Comparison of ENCODE assay signal across 22 cellular contexts in genomic region chr2:240377366-240377765, GRCh38. TPM values are rescaled to one million over a fixed set of nuclear protein-coding genes. Genes with fewer than 3 reads are reported as not detected.
DNase-seq lines count a peak whose midpoint lies in the region; ATAC-seq, FAIRE-seq and TF ChIP-seq lines count a peak whose summit lies in the region.
"Had no signal": no experiment of that assay in that cellular context is flagged by ENCODE, and none has a peak within 500 bp of the region (broad histone marks: within the 10 kb centered on the region; RNA-seq: fewer than 3 reads in every experiment).

No MANE protein-coding gene starts in this region.

- peaks cover 30% of the 10 kb centered on the region for H3K4me1 ChIP-seq in astrocyte (ENCODE audit: insufficient read depth, low read length)
- H3K4me1 ChIP-seq in smooth muscle cell (ENCODE audit: low read depth) = peaks cover 2% of the 10 kb centered on the region
- peaks cover 6% of the 10 kb centered on the region for H3K4me1 ChIP-seq in mammary epithelial cell (ENCODE audit: insufficient read depth, low read length)
- peaks cover 18 to 24% of the 10 kb centered on the region in 2 donors for H3K4me1 ChIP-seq in gastrocnemius medialis

- intact Hi-C loops in mammary epithelial cell (cut with micrococcal nuclease) (no loop called here), natural killer cell (cut with micrococcal nuclease) (no loop called here), gastrocnemius medialis (cut with DNase I; ENCODE audit: low total_unique reads) (no loop called here)

- no peak for TF ChIP-seq POLR2A in gastrocnemius medialis (IDR thresholded peaks at IDR 0.05)

- H4K20me1 ChIP-seq in astrocyte (ENCODE audit: insufficient read depth, low read length) (no peaks in the 10 kb centered on the region), smooth muscle cell (ENCODE audit: low read depth) (no peaks in the 10 kb centered on the region), mammary epithelial cell (ENCODE audit: insufficient read depth, low read length) (no peaks in the 10 kb centered on the region)
- H4K20me1 ChIP-seq: BLaER1 had no signal

- peaks cover 2% of the 10 kb centered on the region; the same call in 1 of the 2 replicates for H3K27me3 Mint-ChIP-seq in HFFc6 (ENCODE audit: insufficient read depth)
- H3K27me3 Mint-ChIP-seq in astrocyte (ENCODE audit: low read depth, unreplicated experiment) = peaks cover 10% of the 10 kb centered on the region
- H3K27me3 Mint-ChIP-seq in chondrocyte (ENCODE audit: low read depth) = no peaks in the 10 kb centered on the region
- H3K27me3 Mint-ChIP-seq in natural killer cell (ENCODE audit: low read depth in 2 of 2) = peaks cover 5 to 9% of the 10 kb centered on the region in 2 donors
- H3K27me3 Mint-ChIP-seq: CD4-positive, alpha-beta memory T cell had no signal

- TF ChIP-seq CTCF in HFFc6 (IDR thresholded peaks at IDR 0.05) (no peak), astrocyte (IDR thresholded peaks at IDR 0.05; ENCODE audit: insufficient read depth, low read depth, low read length) (no peak), chondrocyte (IDR thresholded peaks at IDR 0.05) (no peak), smooth muscle cell (IDR thresholded peaks at IDR 0.05; ENCODE audit: borderline replicate concordance, insufficient read depth, poor library complexity, severe bottlenecking) (no peak), mammary epithelial cell (conservative IDR thresholded peaks at IDR 0.05 in 1 of 2, IDR thresholded peaks at IDR 0.05 in 1 of 2; ENCODE audit: extremely low read depth in 1 of 2, insufficient read depth in 1 of 2, low read depth in 1 of 2, low read length in 2 of 2) (no peak), natural killer cell (IDR thresholded peaks at IDR 0.05) (no peak), gastrocnemius medialis (IDR thresholded peaks at IDR 0.05 in 4 of 5, conservative IDR thresholded peaks at IDR 0.05 in 1 of 5) (no peak)

- WGBS in smooth muscle cell (ENCODE audit: low lambda C conversion rate) = 60% methylated on average over 10 of the region's 10 CpGs
- WGBS in mammary epithelial cell (ENCODE audit: low coverage, missing lambda C conversion rate) = 94% methylated on average over 10 of the region's 10 CpGs

- H3K36me3 ChIP-seq in astrocyte (ENCODE audit: insufficient read depth, low read length) = no peaks in the 10 kb centered on the region
- no peaks in the 10 kb centered on the region for H3K36me3 ChIP-seq in smooth muscle cell (ENCODE audit: low read depth)
- no peaks in the 10 kb centered on the region for H3K36me3 ChIP-seq in mammary epithelial cell (ENCODE audit: insufficient read depth, low read length)
- H3K36me3 ChIP-seq in gastrocnemius medialis = no peaks in the 10 kb centered on the region
- H3K36me3 ChIP-seq: BLaER1 had no signal

- H3K9ac ChIP-seq in astrocyte (ENCODE audit: low read length) (peak overlapping the region; percentile 56), smooth muscle cell (ENCODE audit: low read depth) (no peak overlapping the region), mammary epithelial cell (ENCODE audit: insufficient read depth, low read length) (no peak overlapping the region)
- H3K9ac ChIP-seq: BLaER1 had no signal

- H3K4me3 ChIP-seq in astrocyte (ENCODE audit: insufficient read depth, low read depth, low read length) (no peak overlapping the region), smooth muscle cell (no peak overlapping the region), mammary epithelial cell (replicated peaks in 1 of 3; ENCODE audit: insufficient read depth in 1 of 3, low read depth in 2 of 3, low read length in 3 of 3) (no peak overlapping the region), gastrocnemius medialis (no peak overlapping the region)
- H3K4me3 ChIP-seq: BLaER1, GM23338 had no signal

- H3K27me3 ChIP-seq in astrocyte (ENCODE audit: insufficient read depth, low read length) (no peaks in the 10 kb centered on the region), smooth muscle cell (ENCODE audit: low read depth) (no peaks in the 10 kb centered on the region), mammary epithelial cell (ENCODE audit: insufficient read depth, low read length) (no peaks in the 10 kb centered on the region), gastrocnemius medialis (no peaks in the 10 kb centered on the region)
- H3K27me3 ChIP-seq: BLaER1 had no signal

- H3K9me3 ChIP-seq in astrocyte (ENCODE audit: insufficient read depth, low read depth, low read length) = peaks cover 3% of the 10 kb centered on the region
- no peaks in the 10 kb centered on the region for H3K9me3 ChIP-seq in smooth muscle cell (replicated peaks; ENCODE audit: low read depth)
- no peaks in the 10 kb centered on the region for H3K9me3 ChIP-seq in mammary epithelial cell (replicated peaks; ENCODE audit: insufficient read depth, low read length)
- H3K9me3 ChIP-seq in gastrocnemius medialis = no peaks in the 10 kb centered on the region
- H3K9me3 ChIP-seq: BLaER1 had no signal

- H3K27ac Mint-ChIP-seq in HFFc6 (peak overlapping the region; percentile 66; the same call in 1 of the 2 replicates), astrocyte (ENCODE audit: unreplicated experiment) (peak overlapping the region; percentile 34), chondrocyte (ENCODE audit: unreplicated experiment) (peak overlapping the region; percentile 8), natural killer cell (no peak overlapping the region)
- H3K27ac Mint-ChIP-seq: CD14-positive monocyte; CD4-positive, alpha-beta memory T cell; GM23338 had no signal

- ATAC-seq in natural killer cell (no peak), gastrocnemius medialis (no peak)

- CTCF ChIA-PET in mammary epithelial cell (lab: Charles Lee; ENCODE audit: low non-redundant PET) = no interaction called here

- no peaks in the 10 kb centered on the region for H3K79me2 ChIP-seq in astrocyte (ENCODE audit: insufficient read depth, low read length)
- H3K79me2 ChIP-seq in smooth muscle cell (ENCODE audit: low read depth) = no peaks in the 10 kb centered on the region
- no peaks in the 10 kb centered on the region for H3K79me2 ChIP-seq in mammary epithelial cell (ENCODE audit: insufficient read depth, low read length)

- H3K9me3 Mint-ChIP-seq in HFFc6 = no peaks in the 10 kb centered on the region
- H3K9me3 Mint-ChIP-seq in astrocyte (ENCODE audit: unreplicated experiment) = no peaks in the 10 kb centered on the region
- peaks cover 12% of the 10 kb centered on the region for H3K9me3 Mint-ChIP-seq in chondrocyte (ENCODE audit: low read depth)
- no peaks in the 10 kb centered on the region for H3K9me3 Mint-ChIP-seq in natural killer cell
- H3K9me3 Mint-ChIP-seq: GM23338 had no signal

- H3K27ac ChIP-seq in astrocyte (ENCODE audit: low read depth, low read length) (peak overlapping the region; percentile 67), smooth muscle cell (ENCODE audit: low read depth) (peak overlapping the region; percentile 28), mammary epithelial cell (ENCODE audit: insufficient read depth, low read depth, low read length) (no peak overlapping the region), gastrocnemius medialis (no peak overlapping the region)
- H3K27ac ChIP-seq: BLaER1, HL-60 had no signal

- in situ Hi-C loops in mammary epithelial cell (cut with MboI; ENCODE audit: low sequenced_read_pairs in 2 of 2) = loop anchor here in 1 of 2 donors (10.0 kb wide), 1 partner anchor 57 kb away; the partner anchor contains the start of gene GPC1
- in situ Hi-C loops in gastrocnemius medialis (cut with MboI; ENCODE audit: low sequenced_read_pairs in 4 of 4) = no loop called here

- H3F3A ChIP-seq in smooth muscle cell (ENCODE audit: low read depth) = no peaks in the 10 kb centered on the region

- H3K36me3 Mint-ChIP-seq in HFFc6 (ENCODE audit: low read depth) = peaks cover 24% of the 10 kb centered on the region
- no peaks in the 10 kb centered on the region for H3K36me3 Mint-ChIP-seq in astrocyte (ENCODE audit: low read depth, unreplicated experiment)
- H3K36me3 Mint-ChIP-seq in chondrocyte (ENCODE audit: low read depth) = peaks cover 1% of the 10 kb centered on the region
- H3K36me3 Mint-ChIP-seq in natural killer cell = no peaks in the 10 kb centered on the region
- H3K36me3 Mint-ChIP-seq: CD14-positive monocyte; CD4-positive, alpha-beta memory T cell had no signal

- H2AFZ ChIP-seq in astrocyte (ENCODE audit: low read depth, low read length) (no peak overlapping the region), smooth muscle cell (ENCODE audit: low read depth) (no peak overlapping the region), mammary epithelial cell (ENCODE audit: low read depth, low read length) (no peak overlapping the region)
- H2AFZ ChIP-seq: GM23338 had no signal

- FAIRE-seq in astrocyte (lab: Jason Lieb, UNC) = no peak
- FAIRE-seq: A204.1, GM12892, GM18507, H54, HTR-8/SVneo had no signal

- no TSS peak for BruUV-seq in mammary epithelial cell (replicated peaks; lab: Mats Ljungman, UMichigan)

- H3K4me3 Mint-ChIP-seq in HFFc6 = no peak overlapping the region
- no peak overlapping the region for H3K4me3 Mint-ChIP-seq in astrocyte (ENCODE audit: unreplicated experiment)
- H3K4me3 Mint-ChIP-seq in chondrocyte (ENCODE audit: unreplicated experiment) = no peak overlapping the region
- H3K4me3 Mint-ChIP-seq in natural killer cell = no peak overlapping the region
- H3K4me3 Mint-ChIP-seq: CD14-positive monocyte; CD4-positive, alpha-beta memory T cell; GM23338 had no signal

- peaks cover 47% of the 10 kb centered on the region for H3K4me1 Mint-ChIP-seq in HFFc6 (ENCODE audit: low read depth)
- H3K4me1 Mint-ChIP-seq in astrocyte (ENCODE audit: low read depth, unreplicated experiment) = peaks cover 18% of the 10 kb centered on the region
- peaks cover 37% of the 10 kb centered on the region for H3K4me1 Mint-ChIP-seq in chondrocyte (ENCODE audit: low read depth)
- H3K4me1 Mint-ChIP-seq in natural killer cell = no peaks in the 10 kb centered on the region
- H3K4me1 Mint-ChIP-seq: CD14-positive monocyte; CD4-positive, alpha-beta memory T cell; GM23338 had no signal

- H3K4me2 ChIP-seq in astrocyte (ENCODE audit: low read length) (peak overlapping the region; percentile 42), smooth muscle cell (no peak overlapping the region), mammary epithelial cell (ENCODE audit: insufficient read depth, low read depth, low read length) (no peak overlapping the region)
- H3K4me2 ChIP-seq: BLaER1, GM23338 had no signal

- DNase-seq in HFFc6 = peak; percentile 41
- peak; percentile 86 for DNase-seq in astrocyte (ENCODE audit: low read depth)
- no peak for DNase-seq in chondrocyte (ENCODE audit: low spot score)
- no peak for DNase-seq in smooth muscle cell (lab: John Stamatoyannopoulos, UW; ENCODE audit: unreplicated experiment)
- no peak for DNase-seq in mammary epithelial cell
- no peak for DNase-seq in midbrain (lab: John Stamatoyannopoulos, UW)
- DNase-seq in natural killer cell = no peak
- DNase-seq in gastrocnemius medialis = no peak
- DNase-seq: CD4-positive, alpha-beta memory T cell; DMS153; DMS79; GDM1; HCEC 1CT had no signal

- dilution Hi-C loops in mammary epithelial cell (cut with HindIII; ENCODE audit: low sequenced_read_pairs) = no loop called here

RNA-seq across cellular contexts. Expression of gene GPC1, which starts 58.1 kb away (rescaled TPM):
- total RNA-seq in HFFc6 (2021; fragmentation: NEBNext Ultra II Directional; extraction: Animal tissue kit (Norgen Biotek cat#: 25700)) = 100 to 1,000 TPM; 315 to 403 (median 350) TPM
- total RNA-seq in astrocyte (252 and 299 TPM in 2 replicates), chondrocyte (261 to 354 TPM (median 264 TPM) in 3 replicates), smooth muscle cell (86.4 and 88.9 TPM in 2 replicates), mammary epithelial cell (100 to 1,000 TPM; 238 to 266 TPM), natural killer cell (1 to 10 TPM in 1 of 3 donors, under 1 TPM in 2; 0.79 to 1.4 (median 0.94) TPM), gastrocnemius medialis (100 to 1,000 TPM; 112 to 188 (median 180) TPM)
- polyA plus RNA-seq in smooth muscle cell (221 and 236 TPM in 2 replicates), mammary epithelial cell (178 TPM)
- polyA minus RNA-seq in mammary epithelial cell = 84.2 TPM
- polyA plus RNA-seq: CD14-positive monocyte had no signal

Comparison
In these comparisons a context has a peak if more than half of its experiments do, and no peak if none do; other contexts are left out.
1. DNase-seq: peak in HFFc6 (single experiment) and astrocyte (single experiment); none in chondrocyte (single experiment), smooth muscle cell (single experiment), mammary epithelial cell (single experiment), midbrain (single experiment), natural killer cell (single experiment) and gastrocnemius medialis (0 of 2).
2. H3K27ac Mint-ChIP-seq: peak in HFFc6 (single experiment), astrocyte (single experiment) and chondrocyte (single experiment); none in natural killer cell (0 of 2).
3. H3K27ac ChIP-seq: peak in astrocyte (single experiment) and smooth muscle cell (single experiment); none in mammary epithelial cell (single experiment) and gastrocnemius medialis (0 of 4).
4. RNA of gene GPC1, which starts 58.1 kb away (total RNA-seq): 315 to 403 TPM in HFFc6, 238 to 266 TPM in mammary epithelial cell, 261 to 354 TPM in chondrocyte, 252 to 299 TPM in astrocyte, 112 to 188 TPM in gastrocnemius medialis and 86.4 to 88.9 TPM in smooth muscle cell; 0.79 to 1.4 TPM in natural killer cell; every median in the first group is over 10 times any median in the second.